ENCODE assay signal across 15 cellular contexts in genomic region chr10:4154317-4154716, GRCh38.
"Had no signal": no experiment of that assay in that cellular context is flagged by ENCODE, and none has a peak within 500 bp of the region (broad histone marks: within the 10 kb centered on the region; RNA-seq: fewer than 3 reads in every experiment).

No MANE protein-coding gene starts in this region.

- H3K27ac ChIP-seq: coronary artery, sigmoid colon, thyroid gland had no signal

- H3K4me3 ChIP-seq: coronary artery, sigmoid colon, thyroid gland had no signal

- DNase-seq: activated CD4-positive, alpha-beta T cell treated with anti-CD3 and anti-CD28 coated beads, Interleukin-2, amount 10 ng/mL, durations not matched to agents 7 days and 5 days; activated naive CD4-positive, alpha-beta T cell treated with anti-CD3 and anti-CD28 coated beads for 36 hours; activated T-cell treated with anti-CD3 and anti-CD28 coated beads for 4 hours; amniotic stem cell; effector CD8-positive, alpha-beta T cell; foreskin melanocyte; nephron progenitor cell; occipital lobe; sigmoid colon; stimulated activated CD4-positive, alpha-beta T cell treated with anti-CD3 and anti-CD28 coated beads, Interleukin-12 subunit alpha, Interleukin-12 subunit beta, amount 100 ng/mL, for 4 hours; stimulated activated CD4-positive, alpha-beta T cell treated with anti-CD3 and anti-CD28 coated beads, Interleukin-2, amount 100 ng/mL, for 24 hours; thyroid gland had no signal

- H3K27ac Mint-ChIP-seq: activated CD4-positive, alpha-beta T cell treated with anti-CD3 and anti-CD28 coated beads, Interleukin-2, amount 10 ng/mL, durations not matched to agents 7 days and 5 days; activated naive CD4-positive, alpha-beta T cell treated with anti-CD3 and anti-CD28 coated beads for 36 hours; progenitor cell of endocrine pancreas; T-helper 1 cell treated with Interleukin-12 subunit alpha and Interleukin-12 subunit beta and Interleukin-4 antibody, amounts not matched to agents 30 μg/mL and 1 μg/mL, for 36 hours had no signal

- H3K27me3 Mint-ChIP-seq: activated CD4-positive, alpha-beta T cell treated with anti-CD3 and anti-CD28 coated beads, Interleukin-2, amount 10 ng/mL, durations not matched to agents 7 days and 5 days had no signal

- H3K36me3 ChIP-seq: sigmoid colon, thyroid gland had no signal

- H3K9me3 Mint-ChIP-seq: activated CD4-positive, alpha-beta T cell treated with anti-CD3 and anti-CD28 coated beads, Interleukin-2, amount 10 ng/mL, durations not matched to agents 7 days and 5 days; activated naive CD4-positive, alpha-beta T cell treated with anti-CD3 and anti-CD28 coated beads for 36 hours; nephron progenitor cell; T-helper 1 cell treated with Interleukin-12 subunit alpha and Interleukin-12 subunit beta and Interleukin-4 antibody, amounts not matched to agents 30 μg/mL and 1 μg/mL, for 36 hours had no signal

- H3K27me3 ChIP-seq: sigmoid colon, thyroid gland had no signal

- H3K4me3 Mint-ChIP-seq: activated CD4-positive, alpha-beta T cell treated with anti-CD3 and anti-CD28 coated beads, Interleukin-2, amount 10 ng/mL, durations not matched to agents 7 days and 5 days; activated naive CD4-positive, alpha-beta T cell treated with anti-CD3 and anti-CD28 coated beads for 36 hours; nephron progenitor cell; T-helper 1 cell treated with Interleukin-12 subunit alpha and Interleukin-12 subunit beta and Interleukin-4 antibody, amounts not matched to agents 30 μg/mL and 1 μg/mL, for 36 hours had no signal

- H3K9me3 ChIP-seq: sigmoid colon, thyroid gland had no signal

- H3K4me1 ChIP-seq: sigmoid colon, thyroid gland had no signal
